Comparison of ENCODE assay signal across 8 cellular contexts in the genomic region with DNA sequence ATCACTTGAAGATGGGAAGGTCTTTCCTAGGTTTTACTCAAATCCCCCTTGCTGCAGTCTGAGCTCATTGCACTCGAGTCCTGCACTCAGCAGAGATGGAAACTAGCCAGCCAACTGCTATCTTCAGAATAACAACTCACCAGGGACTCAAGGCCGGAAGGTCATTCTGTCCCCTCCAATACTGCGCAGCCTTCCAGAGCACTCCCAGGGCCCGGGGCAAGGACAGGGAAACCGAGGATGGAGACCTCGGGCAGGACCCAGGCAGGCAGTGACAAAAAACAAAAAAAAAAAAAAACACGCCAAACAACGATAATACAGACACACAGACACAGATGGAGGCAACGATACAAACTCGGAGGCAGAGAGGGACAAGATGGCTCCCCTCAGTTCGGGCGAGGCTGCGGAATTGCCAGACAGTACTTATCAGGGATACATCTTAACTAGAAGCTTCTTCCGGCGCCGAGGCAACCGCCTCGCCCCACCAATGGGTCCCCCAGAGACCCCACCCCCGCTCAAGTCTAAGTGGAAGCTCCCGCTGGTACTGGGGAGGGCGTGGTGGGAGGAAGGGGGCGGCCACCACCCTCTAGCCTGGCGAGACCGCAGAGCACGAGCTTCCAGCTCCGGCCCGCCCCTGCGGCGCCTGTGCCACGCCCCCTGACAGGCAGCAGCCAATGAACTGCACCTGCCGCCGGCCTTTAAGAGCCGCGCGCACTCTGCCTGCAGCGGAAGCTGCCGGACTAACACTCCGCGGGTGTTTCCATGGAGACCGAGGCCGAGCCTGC. TPM values are rescaled to one million over a fixed set of nuclear protein-coding genes. Genes with fewer than 3 reads are reported as not detected.
DNase-seq lines count a peak whose midpoint lies in the region; TF ChIP-seq lines count a peak whose summit lies in the region.

No MANE protein-coding gene starts in this region.

- no peaks in the 10 kb centered on the region for H3K36me3 ChIP-seq in GM06990 (ENCODE audit: control insufficient read depth, insufficient read depth, low read length)
- H3K36me3 ChIP-seq in suprapubic skin: no peaks in the 10 kb centered on the region

- peaks cover 79% of the 10 kb centered on the region for H3K4me1 Mint-ChIP-seq in HFFc6 (ENCODE audit: low read depth)
- H3K4me1 Mint-ChIP-seq in activated naive CD4-positive, alpha-beta T cell treated with anti-CD3 and anti-CD28 coated beads, Interleukin-2, amount 10 ng/mL, durations not matched to agents 7 days and 5 days: peaks cover 62% of the 10 kb centered on the region

- CTCF ChIA-PET in activated naive CD4-positive, alpha-beta T cell treated with anti-CD3 and anti-CD28 coated beads, Interleukin-2, amount 10 ng/mL, durations not matched to agents 7 days and 5 days (lab: Charles Lee): interaction anchor here (0.6 to 5.9 kb wide), 10 partner anchors 10 to 266 kb away, joined by 3 to 43 read pairs (median 5); a partner anchor contains a TSS

- peak overlapping the region; percentile 88 for H3K27ac ChIP-seq in suprapubic skin

- no peaks in the 10 kb centered on the region for H3K9me3 Mint-ChIP-seq in HFFc6
- H3K9me3 Mint-ChIP-seq in activated naive CD4-positive, alpha-beta T cell treated with anti-CD3 and anti-CD28 coated beads, Interleukin-2, amount 10 ng/mL, durations not matched to agents 7 days and 5 days: no peaks in the 10 kb centered on the region

- peak overlapping the region; percentile 97 for H3K27ac Mint-ChIP-seq in HFFc6
- peak overlapping the region; percentile 96 for H3K27ac Mint-ChIP-seq in activated naive CD4-positive, alpha-beta T cell treated with anti-CD3 and anti-CD28 coated beads, Interleukin-2, amount 10 ng/mL, durations not matched to agents 7 days and 5 days

- no peak for TF ChIP-seq EP300 in suprapubic skin (IDR thresholded peaks at IDR 0.05)

- H3K4me3 ChIP-seq in GM06990 (replicated peaks; ENCODE audit: low read depth, low read length) (peak overlapping the region; percentile 68), suprapubic skin (peak overlapping the region; percentile 70)

- H3K36me3 Mint-ChIP-seq in HFFc6 (ENCODE audit: low read depth): no peaks in the 10 kb centered on the region
- H3K36me3 Mint-ChIP-seq in activated naive CD4-positive, alpha-beta T cell treated with anti-CD3 and anti-CD28 coated beads, Interleukin-2, amount 10 ng/mL, durations not matched to agents 7 days and 5 days: peaks cover 3% of the 10 kb centered on the region

- DNase-seq in GM06990 (ENCODE audit: extremely low read depth, insufficient read length): peak; percentile 99
- peak; percentile 99 for DNase-seq in HFFc6
- DNase-seq in NAMALWA (ENCODE audit: low spot score): peak; percentile 99
- peak; percentile 97 for DNase-seq in SK-MEL-5 (ENCODE audit: low read depth, low spot score)
- peak; percentile 98 for DNase-seq in activated naive CD4-positive, alpha-beta T cell treated with anti-CD3 and anti-CD28 coated beads, Interleukin-2, amount 10 ng/mL, durations not matched to agents 7 days and 5 days
- peak; percentile 99 for DNase-seq in globus pallidus (ENCODE audit: low spot score)
- peak; percentile 75 to 100 (median 98) for DNase-seq in nucleus accumbens (lab: John Stamatoyannopoulos, UW)
- peak; percentile 98 to 99 for DNase-seq in suprapubic skin (ENCODE audit: low spot score in 2 of 2)

- peak in 1 of 2 donors; percentile 23 for TF ChIP-seq POLR2A in suprapubic skin (IDR thresholded peaks at IDR 0.05)

- peak overlapping the region; percentile 94 for H3K4me3 Mint-ChIP-seq in HFFc6
- H3K4me3 Mint-ChIP-seq in activated naive CD4-positive, alpha-beta T cell treated with anti-CD3 and anti-CD28 coated beads, Interleukin-2, amount 10 ng/mL, durations not matched to agents 7 days and 5 days: peak overlapping the region; percentile 91

- H3K4me1 ChIP-seq in suprapubic skin: peaks cover 36% of the 10 kb centered on the region

- no peak for TF ChIP-seq CTCF in GM06990 (IDR thresholded peaks at IDR 0.05; ENCODE audit: insufficient read depth, low read length, poor library complexity, severe bottlenecking)
- TF ChIP-seq CTCF in HFFc6 (IDR thresholded peaks at IDR 0.05): peak; percentile 63
- peak in 1 of 2 donors; percentile 22 for TF ChIP-seq CTCF in suprapubic skin (IDR thresholded peaks at IDR 0.05)

- no peaks in the 10 kb centered on the region for H3K27me3 ChIP-seq in GM06990 (replicated peaks; ENCODE audit: control insufficient read depth, insufficient read depth, low read length)
- no peaks in the 10 kb centered on the region for H3K27me3 ChIP-seq in suprapubic skin

- no peaks in the 10 kb centered on the region for H3K9me3 ChIP-seq in suprapubic skin

- in situ Hi-C loops in SK-MEL-5 (cut with HindIII; ENCODE audit: low pct_unique_long_range_greater_than_20kb, low sequenced_read_pairs): no loop called here

- H3K27me3 Mint-ChIP-seq in HFFc6 (ENCODE audit: insufficient read depth): peaks cover 2% of the 10 kb centered on the region; the same call in 1 of the 2 replicates
- H3K27me3 Mint-ChIP-seq in activated naive CD4-positive, alpha-beta T cell treated with anti-CD3 and anti-CD28 coated beads, Interleukin-2, amount 10 ng/mL, durations not matched to agents 7 days and 5 days: peaks cover 9% of the 10 kb centered on the region

- under 1% methylated on average over 24 of the region's 41 CpGs for WGBS in suprapubic skin

RNA-seq across cellular contexts. Expression of a gene that starts 7.0 kb away (rescaled TPM):
- total RNA-seq in HFFc6 (2021; fragmentation: NEBNext Ultra II Directional; extraction: Animal tissue kit (Norgen Biotek cat#: 25700)): 100 to 1,000 TPM; 136 to 174 (median 169) TPM
- 0.87 and 0.90 TPM in 2 replicates for total RNA-seq in SK-MEL-5 (2014; rRNA removed; shearing (Covaris generic))
- polyA plus RNA-seq in SK-MEL-5 (2015; cell fraction: cytosol; rRNA removed): 1.3 and 1.7 TPM in 2 replicates
- polyA plus RNA-seq in SK-MEL-5 (2015; cell fraction: nucleus; rRNA removed): 0.62 and 1.1 TPM in 2 replicates
- total RNA-seq in suprapubic skin: 1 to 10 TPM; 2.4 to 5.7 (median 4.0) TPM

RNA-seq across cellular contexts. Expression of a gene that starts 17.5 kb away (rescaled TPM):
- total RNA-seq in HFFc6 (2021; fragmentation: NEBNext Ultra II Directional; extraction: Animal tissue kit (Norgen Biotek cat#: 25700)): 10 to 100 TPM; 44.7 to 49.5 (median 46.4) TPM
- total RNA-seq in SK-MEL-5 (2014; rRNA removed; shearing (Covaris generic)): 25.9 and 30.7 TPM in 2 replicates
- polyA plus RNA-seq in SK-MEL-5 (2015; cell fraction: cytosol; rRNA removed): 22.1 and 32.2 TPM in 2 replicates
- 109 and 166 TPM in 2 replicates for polyA plus RNA-seq in SK-MEL-5 (2015; cell fraction: nucleus; rRNA removed)
- total RNA-seq in suprapubic skin: 10 to 100 TPM; 17.6 to 49.4 (median 29.0) TPM

Comparison
In these comparisons a context has a peak if more than half of its experiments do, and no peak if none do; other contexts are left out.
1. Peak in every context shown above with its lines: DNase-seq, H3K4me3 ChIP-seq and H3K27ac ChIP-seq.
2. RNA of a gene that starts 7.0 kb away (total RNA-seq): 136 to 174 TPM in HFFc6; 2.4 to 5.7 TPM in suprapubic skin and 0.87 to 0.90 TPM in SK-MEL-5; every median in the first group is over 10 times any median in the second.